Comparison of ENCODE assay signal across 8 cellular contexts in genomic region chr18:59846814-59847490, GRCh38. TPM values are rescaled to one million over a fixed set of nuclear protein-coding genes. Genes with fewer than 3 reads are reported as not detected.
DNase-seq lines count a peak whose midpoint lies in the region; ATAC-seq and TF ChIP-seq lines count a peak whose summit lies in the region.

No MANE protein-coding gene starts in this region.

- peak; percentile 70 for DNase-seq in activated CD4-positive, alpha-beta T cell treated with anti-CD3 and anti-CD28 coated beads for 48 hours
- DNase-seq in activated CD4-positive, alpha-beta T cell treated with anti-CD3 and anti-CD28 coated beads for 4 hours: no peak
- DNase-seq in RPMI7951 (ENCODE audit: low read depth): peak; percentile 71
- DNase-seq in iPS-NIHi11 (ENCODE audit: low spot score): peak; percentile 51
- no peak for DNase-seq in omental fat pad (ENCODE audit: low spot score)
- DNase-seq in Right ventricle myocardium superior: no peak
- DNase-seq in Right ventricle myocardium inferior (ENCODE audit: missing footprints): no peak

- ATAC-seq in HG02798 (IDR thresholded peaks at IDR 0.05; ENCODE audit: poor library complexity, unreplicated experiment) (peak; percentile 96), omental fat pad (ENCODE audit: low FRiP score) (no peak), Right ventricle myocardium superior (ENCODE audit: poor library complexity) (no peak), Right ventricle myocardium inferior (no peak)

- no peak for TF ChIP-seq CTCF in omental fat pad (IDR thresholded peaks at IDR 0.05)

- intact Hi-C loops in Right ventricle myocardium superior (cut with DNase I): no loop called here
- intact Hi-C loops in Right ventricle myocardium inferior (cut with DNase I): no loop called here

RNA-seq across cellular contexts. Expression of gene PMAIP1, which starts 52.8 kb away (rescaled TPM):
- total RNA-seq in RPMI7951 (2014; rRNA removed; shearing (Covaris generic)): 43.7 and 50.3 TPM in 2 replicates
- 1 to 10 TPM in 3 of 4 donors, not detected in 1; 1.3 to 5.4 (median 2.8) TPM for total RNA-seq in omental fat pad
- total RNA-seq in Right ventricle myocardium superior: not detected
- 0.49 TPM for total RNA-seq in Right ventricle myocardium inferior

Comparison
In these comparisons a context has a peak if more than half of its experiments do, and no peak if none do; other contexts are left out.
1. DNase-seq: peak in activated CD4-positive, alpha-beta T cell treated with anti-CD3 and anti-CD28 coated beads for 48 hours (single experiment), RPMI7951 (single experiment) and iPS-NIHi11 (single experiment); none in activated CD4-positive, alpha-beta T cell treated with anti-CD3 and anti-CD28 coated beads for 4 hours (0 of 2), omental fat pad (single experiment), Right ventricle myocardium superior (single experiment) and Right ventricle myocardium inferior (single experiment).